Comparison of ENCODE assay signal across 24 cellular contexts in the genomic region with DNA sequence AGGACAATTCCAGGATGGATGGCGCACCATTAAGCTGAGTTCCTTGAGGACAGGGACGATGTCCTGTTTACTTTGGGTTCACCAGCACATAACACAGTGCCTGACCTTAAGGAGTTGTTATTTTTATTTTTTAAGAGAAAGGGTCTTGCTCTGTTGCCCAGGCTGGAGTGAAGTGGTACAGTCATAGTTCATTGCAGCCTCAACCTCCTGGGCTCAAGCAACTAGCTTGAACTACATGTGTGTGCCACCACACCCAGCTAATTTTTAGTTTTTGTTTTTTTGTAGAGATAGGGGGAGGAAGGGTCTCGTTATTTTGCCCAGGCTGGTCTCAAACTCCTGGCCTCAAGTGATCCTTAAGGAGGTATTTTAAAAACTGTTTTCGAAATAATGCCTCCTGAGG. TPM values are rescaled to one million over a fixed set of nuclear protein-coding genes. Genes with fewer than 3 reads are reported as not detected.
DNase-seq lines count a peak whose midpoint lies in the region; ATAC-seq, FAIRE-seq and TF ChIP-seq lines count a peak whose summit lies in the region.
"Had no signal": no experiment of that assay in that cellular context is flagged by ENCODE, and none has a peak within 500 bp of the region (broad histone marks: within the 10 kb centered on the region; RNA-seq: fewer than 3 reads in every experiment).

No MANE protein-coding gene starts in this region.

- H3K9me3 ChIP-seq in HepG2 (ENCODE audit: low read length): no peaks in the 10 kb centered on the region
- H3K9me3 ChIP-seq in right lobe of liver: no peaks in the 10 kb centered on the region
- no peaks in the 10 kb centered on the region for H3K9me3 ChIP-seq in vagina
- H3K9me3 ChIP-seq: A549, esophagus squamous epithelium, spleen had no signal

- H3K4me1 Mint-ChIP-seq in chondrocyte (ENCODE audit: low read depth) (peaks cover 30% of the 10 kb centered on the region), nephron (peaks cover 38% of the 10 kb centered on the region), glutamatergic neuron (ENCODE audit: low read depth, unreplicated experiment) (peaks cover 14% of the 10 kb centered on the region)

- H3K4me3 ChIP-seq in HepG2 (replicated peaks in 1 of 3; ENCODE audit: insufficient read depth in 1 of 3, low read depth in 2 of 3, low read length in 3 of 3) (no peak overlapping the region), right lobe of liver (no peak overlapping the region), vagina (no peak overlapping the region)
- H3K4me3 ChIP-seq: A549, cardiac muscle cell, esophagus squamous epithelium had no signal

- DNase-seq in HepG2 (ENCODE audit: low spot score) (no peak), right lobe of liver (no peak), chondrocyte (ENCODE audit: low spot score) (no peak), vagina (ENCODE audit: extremely low spot score in 2 of 2) (no peak), NCI-H146 treated with DMSO at 0.1 percent for 48 hours (lab: John Stamatoyannopoulos, UW; ENCODE audit: unreplicated experiment) (no peak), glutamatergic neuron (no peak)
- DNase-seq: activated CD4-positive, alpha-beta T cell treated with anti-CD3 and anti-CD28 coated beads for 36 hours; activated CD8-positive, alpha-beta memory T cell treated with anti-CD3 and anti-CD28 coated beads, Interleukin-2, amount 10 ng/mL, durations not matched to agents 7 days and 5 days; esophagus squamous epithelium; NCI-H2029; NCI-H446 treated with DMSO at 0.1 percent for 48 hours; posterior cingulate gyrus; spleen; substantia nigra had no signal

- in situ Hi-C loops in HepG2 (cut with HindIII; ENCODE audit: extremely low pct_ligation_motif_present, low pct_unique_long_range_greater_than_20kb): no loop called here

- no peak for TF ChIP-seq RAD21 in HepG2 (CRISPR knock-in tag; IDR thresholded peaks at IDR 0.05)

- FAIRE-seq in HepG2 (lab: Jason Lieb, UNC): no peak
- FAIRE-seq: A549, urothelium cell line had no signal

- no peak overlapping the region for H3K4me3 Mint-ChIP-seq in chondrocyte (ENCODE audit: unreplicated experiment)
- no peak overlapping the region for H3K4me3 Mint-ChIP-seq in nephron
- no peak overlapping the region for H3K4me3 Mint-ChIP-seq in glutamatergic neuron (ENCODE audit: unreplicated experiment)
- H3K4me3 Mint-ChIP-seq: activated CD8-positive, alpha-beta memory T cell treated with anti-CD3 and anti-CD28 coated beads, Interleukin-2, amount 10 ng/mL, durations not matched to agents 7 days and 5 days had no signal

- H3K9me3 Mint-ChIP-seq in chondrocyte (ENCODE audit: low read depth) (no peaks in the 10 kb centered on the region), nephron (no peaks in the 10 kb centered on the region), glutamatergic neuron (ENCODE audit: unreplicated experiment) (peaks cover 4% of the 10 kb centered on the region)

- no peak overlapping the region for H2AFZ ChIP-seq in HepG2 (ENCODE audit: low read length)

- CTCF ChIA-PET in HepG2 (lab: Yijun Ruan, JAX; ENCODE audit: low intra/inter-chr PET ratio, low total read pairs): no interaction called here

- H3K27ac Mint-ChIP-seq in chondrocyte (ENCODE audit: unreplicated experiment): peak overlapping the region; percentile 38
- H3K27ac Mint-ChIP-seq in nephron: peak overlapping the region; percentile 97 to 98 (median 98)
- H3K27ac Mint-ChIP-seq in glutamatergic neuron (ENCODE audit: unreplicated experiment): no peak overlapping the region
- H3K27ac Mint-ChIP-seq: activated CD4-positive, alpha-beta T cell treated with anti-CD3 and anti-CD28 coated beads for 36 hours; activated CD8-positive, alpha-beta memory T cell treated with anti-CD3 and anti-CD28 coated beads, Interleukin-2, amount 10 ng/mL, durations not matched to agents 7 days and 5 days had no signal

- no TSS peak for BruUV-seq in HepG2 (replicated peaks; lab: Mats Ljungman, UMichigan)

- intact Hi-C loops in HepG2 (cut with micrococcal nuclease; ENCODE audit: unreplicated experiment): no loop called here
- intact Hi-C loops in right lobe of liver (cut with DNase I): no loop called here
- intact Hi-C loops in vagina (cut with DNase I): loop anchor here (10.0 kb wide), 1 partner anchor 127 kb away; a partner anchor contains a TSS

- H3K79me2 ChIP-seq in HepG2 (ENCODE audit: insufficient read depth, low read length): peaks cover 33% of the 10 kb centered on the region

- H3K27ac ChIP-seq in HepG2 (ENCODE audit: extremely low read length, insufficient read depth, low read length) (no peak overlapping the region), right lobe of liver (no peak overlapping the region), vagina (peak overlapping the region; percentile 88)
- H3K27ac ChIP-seq: C4-2B, KMS-11 had no signal

- H3K36me3 ChIP-seq in HepG2 (replicated peaks in 1 of 2; ENCODE audit: control insufficient read depth in 1 of 2, insufficient read depth in 2 of 2, low read length in 2 of 2): no peaks in the 10 kb centered on the region
- H3K36me3 ChIP-seq in right lobe of liver: no peaks in the 10 kb centered on the region
- no peaks in the 10 kb centered on the region for H3K36me3 ChIP-seq in vagina
- H3K36me3 ChIP-seq: cardiac muscle cell, esophagus squamous epithelium, spleen had no signal

- WGBS in HepG2 (ENCODE audit: low lambda C conversion rate): 88% methylated on average over 4 of the region's 4 CpGs
- WGBS in right lobe of liver (ENCODE audit: insufficient coverage, low coverage, low lambda C conversion rate, missing lambda C conversion rate): 84% methylated on average over 3 of the region's 4 CpGs

- H3K27me3 Mint-ChIP-seq in chondrocyte (ENCODE audit: low read depth): no peaks in the 10 kb centered on the region
- peaks cover 4% of the 10 kb centered on the region for H3K27me3 Mint-ChIP-seq in nephron (ENCODE audit: low read depth)
- H3K27me3 Mint-ChIP-seq in glutamatergic neuron (ENCODE audit: unreplicated experiment): peaks cover 2% of the 10 kb centered on the region
- H3K27me3 Mint-ChIP-seq: activated CD8-positive, alpha-beta memory T cell treated with anti-CD3 and anti-CD28 coated beads, Interleukin-2, amount 10 ng/mL, durations not matched to agents 7 days and 5 days had no signal

- no peak for ATAC-seq in HepG2
- ATAC-seq in right lobe of liver: no peak
- no peak for ATAC-seq in GM21737 (IDR thresholded peaks at IDR 0.05; ENCODE audit: unreplicated experiment)
- ATAC-seq: A549; activated CD4-positive, alpha-beta T cell treated with anti-CD3 and anti-CD28 coated beads for 36 hours; activated CD8-positive, alpha-beta memory T cell treated with anti-CD3 and anti-CD28 coated beads, Interleukin-2, amount 10 ng/mL, durations not matched to agents 7 days and 5 days had no signal

- no peaks in the 10 kb centered on the region for H3K36me3 Mint-ChIP-seq in chondrocyte (ENCODE audit: low read depth)
- H3K36me3 Mint-ChIP-seq in nephron (ENCODE audit: low read depth): no peaks in the 10 kb centered on the region
- no peaks in the 10 kb centered on the region for H3K36me3 Mint-ChIP-seq in glutamatergic neuron (ENCODE audit: unreplicated experiment)

- no peak overlapping the region for H3K9ac ChIP-seq in HepG2 (ENCODE audit: insufficient read depth, low read depth, low read length)
- H3K9ac ChIP-seq: KMS-11 had no signal

- TF ChIP-seq EP300 in HepG2 (IDR thresholded peaks at IDR 0.05; ENCODE audit: low read depth in 2 of 2, low read length in 2 of 2) (no peak), HepG2 (CRISPR knock-in tag; IDR thresholded peaks at IDR 0.05; ENCODE audit: borderline replicate concordance) (no peak)

- TF ChIP-seq CTCF in HepG2 (CRISPR knock-in tag; IDR thresholded peaks at IDR 0.05): no peak
- TF ChIP-seq CTCF in right lobe of liver (IDR thresholded peaks at IDR 0.05): no peak
- no peak for TF ChIP-seq CTCF in chondrocyte (IDR thresholded peaks at IDR 0.05)
- TF ChIP-seq CTCF in nephron (IDR thresholded peaks at IDR 0.05; ENCODE audit: unreplicated experiment in 3 of 3): no peak
- TF ChIP-seq CTCF in vagina (IDR thresholded peaks at IDR 0.05): no peak
- no peak for TF ChIP-seq CTCF in glutamatergic neuron (IDR thresholded peaks at IDR 0.05; ENCODE audit: partially characterized antibody, unreplicated experiment)

- TF ChIP-seq POLR2A in HepG2 (IDR thresholded peaks at IDR 0.05; ENCODE audit: insufficient read depth in 1 of 2, low read depth in 2 of 2, low read length in 2 of 2): no peak
- TF ChIP-seq POLR2A in right lobe of liver (IDR thresholded peaks at IDR 0.05): no peak
- no peak for TF ChIP-seq POLR2A in vagina (IDR thresholded peaks at IDR 0.05)

- no peak overlapping the region for H3K4me2 ChIP-seq in HepG2 (ENCODE audit: low read depth, low read length)

- POLR2A ChIA-PET in HepG2 (lab: Yijun Ruan, JAX): no interaction called here

- peaks cover 0 to 13% of the 10 kb centered on the region in 2 experiments; a peak in 1 of 5 replicates for H3K27me3 ChIP-seq in HepG2 (ENCODE audit: control insufficient read depth in 1 of 2, insufficient read depth in 2 of 2, low read length in 2 of 2)
- H3K27me3 ChIP-seq in right lobe of liver: no peaks in the 10 kb centered on the region
- no peaks in the 10 kb centered on the region for H3K27me3 ChIP-seq in vagina
- H3K27me3 ChIP-seq: cardiac muscle cell, spleen had no signal

- peaks cover 26% of the 10 kb centered on the region for H4K20me1 ChIP-seq in HepG2 (ENCODE audit: insufficient read depth, low read length)

- H3K4me1 ChIP-seq in HepG2 (ENCODE audit: insufficient read depth, low read length) (peaks cover 31% of the 10 kb centered on the region), right lobe of liver (peaks cover 0 to 24% (median 7%) of the 10 kb centered on the region in 4 donors), vagina (peaks cover 40% of the 10 kb centered on the region)

RNA-seq across cellular contexts. Expression of a gene that starts 1.7 kb away (rescaled TPM):
- 142 and 252 TPM in 2 replicates for total RNA-seq in HepG2 (2016; rRNA removed; fragmentation: Illumina TruSeq; extraction: Trizol)
- 15.1 and 15.2 TPM in 2 replicates for total RNA-seq in HepG2 (2016; cell fraction: cytosol; rRNA removed; fragmentation: Illumina TruSeq; extraction: Trizol; ENCODE audit: low read depth)
- 133 and 260 TPM in 2 replicates for total RNA-seq in HepG2 (2016; cell fraction: insoluble cytoplasmic fraction; rRNA removed; fragmentation: Illumina TruSeq; extraction: Trizol)
- total RNA-seq in HepG2 (2016; cell fraction: membrane; rRNA removed; fragmentation: Illumina TruSeq; extraction: Trizol): 44.5 and 53.3 TPM in 2 replicates
- total RNA-seq in HepG2 (2016; cell fraction: nucleus; rRNA removed; fragmentation: Illumina TruSeq; extraction: Trizol): 214 and 252 TPM in 2 replicates
- polyA plus RNA-seq in HepG2 (2011; rRNA removed): 136 and 198 TPM in 2 replicates
- 96.7 and 147 TPM in 2 replicates for polyA plus RNA-seq in HepG2 (2011; cell fraction: cytosol; rRNA removed)
- polyA plus RNA-seq in HepG2 (2011; cell fraction: nucleus; rRNA removed): 33.4 and 42.7 TPM in 2 replicates
- 236 and 237 TPM in 2 replicates for polyA plus RNA-seq in HepG2 (2012)
- 12.0 and 12.8 TPM in 2 replicates for polyA plus RNA-seq in HepG2 (2016; cell fraction: cytosol; fragmentation: Illumina TruSeq; extraction: Trizol; ENCODE audit: low read depth)
- polyA plus RNA-seq in HepG2 (2016; cell fraction: insoluble cytoplasmic fraction; fragmentation: Illumina TruSeq; extraction: Trizol; ENCODE audit: low read depth): 135 and 140 TPM in 2 replicates
- 30.9 and 36.3 TPM in 2 replicates for polyA plus RNA-seq in HepG2 (2016; cell fraction: membrane; fragmentation: Illumina TruSeq; extraction: Trizol; ENCODE audit: low read depth)
- 282 and 283 TPM in 2 replicates for polyA plus RNA-seq in HepG2 (2016; cell fraction: nucleus; fragmentation: Illumina TruSeq; extraction: Trizol; ENCODE audit: insufficient read depth, low read depth)
- 58.1 and 85.7 TPM in 2 replicates for polyA minus RNA-seq in HepG2 (2011; rRNA and poly(A)+ RNA removed; ENCODE audit: low replicate concordance)
- polyA minus RNA-seq in HepG2 (2011; cell fraction: cytosol; rRNA and poly(A)+ RNA removed): 156 and 168 TPM in 2 replicates
- polyA minus RNA-seq in HepG2 (2011; cell fraction: nucleus; rRNA and poly(A)+ RNA removed): 92.3 and 101 TPM in 2 replicates
- 10 to 100 TPM; 25.4 to 48.3 (median 42.1) TPM for total RNA-seq in right lobe of liver
- total RNA-seq in chondrocyte: 731 to 820 TPM (median 734 TPM) in 3 replicates
- 65.3 TPM for total RNA-seq in vagina
- total RNA-seq in glutamatergic neuron (ENCODE audit: unreplicated experiment): 63.6 TPM

RNA-seq across cellular contexts. Expression of a gene that starts 38.2 kb away (rescaled TPM):
- not detected in 2 replicates for total RNA-seq in HepG2 (2016; rRNA removed; fragmentation: Illumina TruSeq; extraction: Trizol)
- total RNA-seq in HepG2 (2016; cell fraction: cytosol; rRNA removed; fragmentation: Illumina TruSeq; extraction: Trizol; ENCODE audit: low read depth): not detected in 2 replicates
- total RNA-seq in HepG2 (2016; cell fraction: insoluble cytoplasmic fraction; rRNA removed; fragmentation: Illumina TruSeq; extraction: Trizol): not detected in 2 replicates
- total RNA-seq in HepG2 (2016; cell fraction: membrane; rRNA removed; fragmentation: Illumina TruSeq; extraction: Trizol): not detected in 2 replicates
- total RNA-seq in HepG2 (2016; cell fraction: nucleus; rRNA removed; fragmentation: Illumina TruSeq; extraction: Trizol): not detected in 2 replicates
- polyA plus RNA-seq in HepG2 (2011; rRNA removed): not detected in 2 replicates
- not detected in 2 replicates for polyA plus RNA-seq in HepG2 (2011; cell fraction: cytosol; rRNA removed)
- not detected in 2 replicates for polyA plus RNA-seq in HepG2 (2011; cell fraction: nucleus; rRNA removed)
- 0.20 TPM in 1 of 2 replicates, not detected in the other for polyA plus RNA-seq in HepG2 (2012)
- polyA plus RNA-seq in HepG2 (2016; cell fraction: cytosol; fragmentation: Illumina TruSeq; extraction: Trizol; ENCODE audit: low read depth): not detected in 2 replicates
- polyA plus RNA-seq in HepG2 (2016; cell fraction: insoluble cytoplasmic fraction; fragmentation: Illumina TruSeq; extraction: Trizol; ENCODE audit: low read depth): not detected in 2 replicates
- polyA plus RNA-seq in HepG2 (2016; cell fraction: membrane; fragmentation: Illumina TruSeq; extraction: Trizol; ENCODE audit: low read depth): not detected in 2 replicates
- polyA plus RNA-seq in HepG2 (2016; cell fraction: nucleus; fragmentation: Illumina TruSeq; extraction: Trizol; ENCODE audit: insufficient read depth, low read depth): not detected in 2 replicates
- not detected in 2 replicates for polyA minus RNA-seq in HepG2 (2011; rRNA and poly(A)+ RNA removed; ENCODE audit: low replicate concordance)
- not detected in 2 replicates for polyA minus RNA-seq in HepG2 (2011; cell fraction: cytosol; rRNA and poly(A)+ RNA removed)
- not detected in 2 replicates for polyA minus RNA-seq in HepG2 (2011; cell fraction: nucleus; rRNA and poly(A)+ RNA removed)
- total RNA-seq in right lobe of liver: not detected
- total RNA-seq in chondrocyte: not detected in 3 replicates
- total RNA-seq in vagina: not detected
- not detected for total RNA-seq in glutamatergic neuron (ENCODE audit: unreplicated experiment)
- total RNA-seq: activated CD4-positive, alpha-beta T cell treated with anti-CD3 and anti-CD28 coated beads for 36 hours; activated CD8-positive, alpha-beta memory T cell treated with anti-CD3 and anti-CD28 coated beads, Interleukin-2, amount 10 ng/mL, durations not matched to agents 7 days and 5 days; cardiac muscle cell; esophagus squamous epithelium; glomerular endothelial cell; liver; spleen had no signal
- polyA plus RNA-seq: A549, adipose tissue, spleen had no signal

RNA-seq across cellular contexts. Expression of a gene that starts 54.3 kb away (rescaled TPM):
- total RNA-seq in HepG2 (2016; rRNA removed; fragmentation: Illumina TruSeq; extraction: Trizol) (0.04 TPM in 1 of 2 replicates, not detected in the other), right lobe of liver (under 1 TPM in 4 of 6 experiments, not detected in 2; 0.16 to 0.70 (median 0.20) TPM), chondrocyte (7.6 to 8.8 TPM (median 8.5 TPM) in 3 replicates), vagina (17.9 TPM), glutamatergic neuron (ENCODE audit: unreplicated experiment) (202 TPM)
- total RNA-seq in HepG2 (2016; cell fraction: cytosol; rRNA removed; fragmentation: Illumina TruSeq; extraction: Trizol; ENCODE audit: low read depth): not detected in 2 replicates
- not detected in 2 replicates for total RNA-seq in HepG2 (2016; cell fraction: insoluble cytoplasmic fraction; rRNA removed; fragmentation: Illumina TruSeq; extraction: Trizol)
- not detected in 2 replicates for total RNA-seq in HepG2 (2016; cell fraction: membrane; rRNA removed; fragmentation: Illumina TruSeq; extraction: Trizol)
- total RNA-seq in HepG2 (2016; cell fraction: nucleus; rRNA removed; fragmentation: Illumina TruSeq; extraction: Trizol): not detected in 2 replicates
- polyA plus RNA-seq in HepG2 (2011; rRNA removed): 0.38 and 0.47 TPM in 2 replicates
- polyA plus RNA-seq in HepG2 (2011; cell fraction: cytosol; rRNA removed): 0.03 TPM in 1 of 2 replicates, not detected in the other
- polyA plus RNA-seq in HepG2 (2011; cell fraction: nucleus; rRNA removed): 0.21 and 0.35 TPM in 2 replicates
- 0.16 and 0.23 TPM in 2 replicates for polyA plus RNA-seq in HepG2 (2012)
- polyA plus RNA-seq in HepG2 (2016; cell fraction: cytosol; fragmentation: Illumina TruSeq; extraction: Trizol; ENCODE audit: low read depth): not detected in 2 replicates
- polyA plus RNA-seq in HepG2 (2016; cell fraction: insoluble cytoplasmic fraction; fragmentation: Illumina TruSeq; extraction: Trizol; ENCODE audit: low read depth): not detected in 2 replicates
- polyA plus RNA-seq in HepG2 (2016; cell fraction: membrane; fragmentation: Illumina TruSeq; extraction: Trizol; ENCODE audit: low read depth): not detected in 2 replicates
- polyA plus RNA-seq in HepG2 (2016; cell fraction: nucleus; fragmentation: Illumina TruSeq; extraction: Trizol; ENCODE audit: insufficient read depth, low read depth): not detected in 2 replicates
- polyA minus RNA-seq in HepG2 (2011; rRNA and poly(A)+ RNA removed; ENCODE audit: low replicate concordance): 0.54 and 0.84 TPM in 2 replicates
- not detected in 2 replicates for polyA minus RNA-seq in HepG2 (2011; cell fraction: cytosol; rRNA and poly(A)+ RNA removed)
- 1.2 TPM in 1 of 2 replicates, not detected in the other for polyA minus RNA-seq in HepG2 (2011; cell fraction: nucleus; rRNA and poly(A)+ RNA removed)

Comparison
In these comparisons a context has a peak if more than half of its experiments do, and no peak if none do; other contexts are left out.
1. RNA of a gene that starts 54.3 kb away (total RNA-seq): 202 TPM in glutamatergic neuron (single experiment); 17.9 TPM in vagina (single experiment), 7.6 to 8.8 TPM in chondrocyte, 0.16 to 0.70 TPM in right lobe of liver and 0.04 TPM in HepG2; every median in the first group is over 10 times any median in the second.